8 cellular contexts compared by ENCODE assay signal in genomic region chr4:185204238-185204910, GRCh38. TPM values are rescaled to one million over a fixed set of nuclear protein-coding genes. Genes with fewer than 3 reads are reported as not detected.
DNase-seq lines count a peak whose midpoint lies in the region; FAIRE-seq and TF ChIP-seq lines count a peak whose summit lies in the region.

No MANE protein-coding gene starts in this region.

- H3K9me3 ChIP-seq in H1 (ENCODE audit: insufficient read depth in 2 of 2, low read depth in 1 of 2, low read length in 1 of 2) (no peaks in the 10 kb centered on the region), neuronal stem cell (replicated peaks in 1 of 2; ENCODE audit: control insufficient read depth in 2 of 2, insufficient read depth in 1 of 2, low read depth in 1 of 2, low read length in 2 of 2) (no peaks in the 10 kb centered on the region)

- H3K27ac Mint-ChIP-seq in activated naive CD4-positive, alpha-beta T cell treated with anti-CD3 and anti-CD28 coated beads for 36 hours: peak overlapping the region; percentile 79

- H3K4me2 ChIP-seq in H1 (ENCODE audit: insufficient read depth in 1 of 2, low read depth in 2 of 2, low read length in 2 of 2) (peak overlapping the region; percentile 68 to 77), neuronal stem cell (ENCODE audit: insufficient read depth, low read length, poor library complexity, severe bottlenecking) (peak overlapping the region; percentile 87)

- intact Hi-C loops in activated naive CD4-positive, alpha-beta T cell treated with anti-CD3 and anti-CD28 coated beads for 36 hours (cut with micrococcal nuclease): loop anchor here (1.0 to 10.0 kb wide), 11 partner anchors 34 to 1760 kb away; partner anchors contain the start of genes ACSL1, ANKRD37, CASP3 and CCDC110

- no peak overlapping the region for H3K14ac ChIP-seq in H1 (ENCODE audit: insufficient read length)
- peak overlapping the region; percentile 75 for H3K14ac ChIP-seq in neuronal stem cell (ENCODE audit: low read length)

- no peaks in the 10 kb centered on the region for H3K79me1 ChIP-seq in H1 (ENCODE audit: low read depth, low read length)
- peaks cover 3% of the 10 kb centered on the region for H3K79me1 ChIP-seq in neuronal stem cell (ENCODE audit: low read depth, low read length)

- H4K8ac ChIP-seq in H1 (ENCODE audit: extremely low read depth, insufficient read depth, low read length) (no peak overlapping the region), neuronal stem cell (ENCODE audit: low read depth, low read length) (no peak overlapping the region)

- H4K91ac ChIP-seq in H1 (replicated peaks; ENCODE audit: insufficient read length, low read length) (no peak overlapping the region), neuronal stem cell (ENCODE audit: low read depth, low read length, poor library complexity) (no peak overlapping the region)

- H3K27me3 Mint-ChIP-seq in activated naive CD4-positive, alpha-beta T cell treated with anti-CD3 and anti-CD28 coated beads for 36 hours (ENCODE audit: low read depth): no peaks in the 10 kb centered on the region

- DNase-seq in activated naive CD4-positive, alpha-beta T cell treated with anti-CD3 and anti-CD28 coated beads for 36 hours: peak; percentile 32
- DNase-seq in activated naive CD4-positive, alpha-beta T cell treated with Interleukin-2 at 50 U/mL for 16 hours: no peak
- DNase-seq in OCI-M1 (lab: John Stamatoyannopoulos, UW) (peak; percentile 48), H1 (ENCODE audit: low read depth in 1 of 2, low spot score in 2 of 2) (no peak), neuronal stem cell (ENCODE audit: low spot score) (no peak), GOT3 (lab: John Stamatoyannopoulos, UW) (no peak), NCI-H2107 treated with DMSO at 0.1 percent for 48 hours (lab: John Stamatoyannopoulos, UW; ENCODE audit: unreplicated experiment) (no peak)
- no peak for DNase-seq in activated CD4-positive, alpha-beta T cell treated with anti-CD3 and anti-CD28 coated beads for 1 hour

- peaks cover 7% of the 10 kb centered on the region for H3K36me3 Mint-ChIP-seq in activated naive CD4-positive, alpha-beta T cell treated with anti-CD3 and anti-CD28 coated beads for 36 hours (ENCODE audit: low read depth)

- no peak overlapping the region for H4K5ac ChIP-seq in H1 (ENCODE audit: insufficient read length, low read depth, low read length)

- no peak for TF ChIP-seq POLR2A in H1 (IDR thresholded peaks at IDR 0.05; ENCODE audit: control extremely low read depth in 1 of 2, low read depth in 2 of 2, low read length in 2 of 2)

- 30% methylated on average over 14 of the region's 14 CpGs; no CpG with 5 or more reads in 1 of the 2 experiments for WGBS in H1 (ENCODE audit: extremely low coverage in 1 of 2, insufficient coverage in 1 of 2, insufficient read length in 1 of 2, insufficient replicate concordance in 2 of 2, low coverage in 1 of 2, low lambda C conversion rate in 2 of 2, missing lambda C conversion rate in 1 of 2), 2 experiments
- no CpG with 5 or more reads among the region's 14 CpGs for WGBS in neuronal stem cell (ENCODE audit: extremely low coverage in 2 of 2, insufficient read length in 2 of 2, insufficient replicate concordance in 1 of 2), 2 donors

- H2AFZ ChIP-seq in H1 (ENCODE audit: low read length) (no peak overlapping the region), neuronal stem cell (ENCODE audit: low read length) (peak overlapping the region; percentile 97)

- peak overlapping the region; percentile 96 for H3K4me3 Mint-ChIP-seq in activated naive CD4-positive, alpha-beta T cell treated with anti-CD3 and anti-CD28 coated beads for 36 hours

- H2BK12ac ChIP-seq in H1 (ENCODE audit: low read depth, low read length): no peak overlapping the region
- peak overlapping the region; percentile 63 for H2BK12ac ChIP-seq in neuronal stem cell (ENCODE audit: low read length)

- no peak for TF ChIP-seq CTCF in H1 (IDR thresholded peaks at IDR 0.05; ENCODE audit: control extremely low read depth in 1 of 3, insufficient read depth in 1 of 3, low read depth in 1 of 3, low read length in 3 of 3)

- no peak for TF ChIP-seq RAD21 in H1 (IDR thresholded peaks at IDR 0.05 in 1 of 2, conservative IDR thresholded peaks at IDR 0.05 in 1 of 2; ENCODE audit: low read depth in 2 of 2, low read length in 2 of 2)

- H3K27ac ChIP-seq in H1 (ENCODE audit: low read depth, low read length) (no peak overlapping the region), neuronal stem cell (replicated peaks; ENCODE audit: low read length) (no peak overlapping the region)

- H3K27me3 ChIP-seq in H1 (replicated peaks in 1 of 4; ENCODE audit: control insufficient read depth in 3 of 4, extremely low read depth in 1 of 4, insufficient read depth in 3 of 4, low read length in 3 of 4) (peaks cover 0 to 3% (median 0%) of the 10 kb centered on the region in 4 experiments; a peak in 2 of 7 replicates), neuronal stem cell (ENCODE audit: control insufficient read depth in 3 of 3, insufficient read depth in 3 of 3, low read depth in 1 of 3, low read length in 3 of 3) (no peaks in the 10 kb centered on the region)

- H3K79me2 ChIP-seq in H1 (ENCODE audit: control insufficient read depth in 1 of 2, insufficient read depth in 2 of 2, low read length in 2 of 2): peaks cover 0 to 13% of the 10 kb centered on the region in 2 experiments; a peak in 1 of 4 replicates

- no peak overlapping the region for H2BK5ac ChIP-seq in H1 (ENCODE audit: low read depth, low read length)
- no peak overlapping the region for H2BK5ac ChIP-seq in neuronal stem cell (ENCODE audit: low read length)

- H2AK5ac ChIP-seq in H1 (ENCODE audit: low read depth, low read length) (no peak overlapping the region), neuronal stem cell (ENCODE audit: low read depth, low read length) (no peak overlapping the region)

- H3K9me3 Mint-ChIP-seq in activated naive CD4-positive, alpha-beta T cell treated with anti-CD3 and anti-CD28 coated beads for 36 hours: no peaks in the 10 kb centered on the region

- no peak overlapping the region for H2BK120ac ChIP-seq in H1 (replicated peaks; ENCODE audit: low read depth, low read length)
- peak overlapping the region; percentile 87 for H2BK120ac ChIP-seq in neuronal stem cell (ENCODE audit: low read depth, low read length)

- H3K9ac ChIP-seq in H1 (replicated peaks in 1 of 4; ENCODE audit: extremely low read depth in 1 of 4, low read depth in 3 of 4, low read length in 3 of 4) (peak overlapping the region in 2 of 4 experiments; percentile 45 to 55; a peak in 4 of 7 replicates), neuronal stem cell (ENCODE audit: low read depth, low read length, poor library complexity) (peak overlapping the region; percentile 90)

- FAIRE-seq in H1 (lab: Jason Lieb, UNC): no peak

- H3K18ac ChIP-seq in H1 (ENCODE audit: extremely low read depth, low read length): no peak overlapping the region
- peak overlapping the region; percentile 98 for H3K18ac ChIP-seq in neuronal stem cell (ENCODE audit: low read length)

- POLR2A ChIA-PET in H1 (lab: Charles Lee; ENCODE audit: partially characterized antibody): interaction anchor here (2.0 kb wide), 1 partner anchor 21 kb away, joined by 5 read pairs; no protein-coding TSS in a partner anchor

- peaks cover 36% of the 10 kb centered on the region for H3K4me1 Mint-ChIP-seq in activated naive CD4-positive, alpha-beta T cell treated with anti-CD3 and anti-CD28 coated beads for 36 hours (ENCODE audit: low read depth)

- H2BK15ac ChIP-seq in H1 (ENCODE audit: low read length) (no peak overlapping the region), neuronal stem cell (ENCODE audit: low read length) (no peak overlapping the region)

- H3K23ac ChIP-seq in H1 (ENCODE audit: insufficient read length): no peak overlapping the region
- H3K23ac ChIP-seq in neuronal stem cell (ENCODE audit: low read depth, low read length, poor library complexity): peak overlapping the region; percentile 85

- H2BK20ac ChIP-seq in H1 (ENCODE audit: low read length): no peak overlapping the region

- peaks cover 0 to 10% (median 6%) of the 10 kb centered on the region in 4 experiments; a peak in 4 of 7 replicates for H3K4me1 ChIP-seq in H1 (replicated peaks in 1 of 4; ENCODE audit: control insufficient read depth in 3 of 4, insufficient read depth in 4 of 4, low read length in 3 of 4)
- H3K4me1 ChIP-seq in neuronal stem cell (ENCODE audit: control insufficient read depth in 2 of 2, insufficient read depth in 1 of 2, low read depth in 1 of 2, low read length in 2 of 2): peaks cover 10 to 12% of the 10 kb centered on the region in 2 donors

- peaks cover 6% of the 10 kb centered on the region; the same call in 1 of the 2 replicates for H3K23me2 ChIP-seq in H1 (ENCODE audit: low read depth, low read length)

- H3K4me3 ChIP-seq in H1 (ENCODE audit: extremely low read depth in 1 of 4, insufficient read depth in 2 of 4, low read depth in 3 of 4, low read length in 4 of 4) (peak overlapping the region; percentile 60 to 85 (median 62)), neuronal stem cell (ENCODE audit: low read length in 2 of 2) (peak overlapping the region; percentile 62 to 93)

- H3K36me3 ChIP-seq in H1 (ENCODE audit: control insufficient read depth in 2 of 4, insufficient read depth in 4 of 4, low read length in 3 of 4): no peaks in the 10 kb centered on the region
- H3K36me3 ChIP-seq in neuronal stem cell (replicated peaks in 1 of 2; ENCODE audit: control insufficient read depth in 2 of 2, insufficient read depth in 2 of 2, low read length in 2 of 2): peaks cover 0 to 14% of the 10 kb centered on the region in 2 donors

- H4K20me1 ChIP-seq in H1 (replicated peaks in 1 of 2; ENCODE audit: control insufficient read depth in 1 of 2, insufficient read depth in 2 of 2, low read length in 2 of 2): no peaks in the 10 kb centered on the region

- CTCF ChIA-PET in activated naive CD4-positive, alpha-beta T cell treated with anti-CD3 and anti-CD28 coated beads for 36 hours (lab: Charles Lee): interaction anchor here (0.7 to 1.0 kb wide), 3 partner anchors 55 to 281 kb away, joined by 3 to 4 read pairs (median 3); no protein-coding TSS in a partner anchor
- CTCF ChIA-PET in H1 (lab: Charles Lee; ENCODE audit: partially characterized antibody): interaction anchor here (0.6 to 1.5 kb wide), 3 partner anchors 20 to 102 kb away, joined by 3 to 6 read pairs (median 3); no protein-coding TSS in a partner anchor

- H3K56ac ChIP-seq in H1 (replicated peaks; ENCODE audit: insufficient read length, low read depth, low read length): no peak overlapping the region

- no peak for TF ChIP-seq EP300 in H1 (IDR thresholded peaks at IDR 0.05; ENCODE audit: borderline replicate concordance in 1 of 2, low read depth in 2 of 2, low read length in 2 of 2)

- H3K4ac ChIP-seq in H1 (replicated peaks; ENCODE audit: insufficient read length, low read depth, low read length) (no peak overlapping the region), neuronal stem cell (ENCODE audit: low read length) (no peak overlapping the region)

RNA-seq across cellular contexts. Expression of gene CFAP97, which starts 0.6 kb away (rescaled TPM):
- 10 to 100 TPM; 38.4 to 43.6 TPM for total RNA-seq in activated naive CD4-positive, alpha-beta T cell treated with anti-CD3 and anti-CD28 coated beads for 36 hours
- total RNA-seq in H1 (2021; fragmentation: NEBNext Ultra II Directional; extraction: Animal tissue kit (Norgen Biotek cat#: 25700)): 35.6 and 40.4 TPM in 2 replicates
- polyA plus RNA-seq in H1 (2011; rRNA removed): 5.0 and 9.2 TPM in 2 replicates
- polyA plus RNA-seq in H1 (2011; cell fraction: cytosol; rRNA removed): 10.9 TPM
- polyA plus RNA-seq in H1 (2011; cell fraction: nucleus; rRNA removed): 12.9 TPM
- 8.7 to 19.8 TPM (median 12.8 TPM) in 4 replicates for polyA plus RNA-seq in H1 (2012, experiment 1 of 2)
- polyA plus RNA-seq in H1 (2012, experiment 2 of 2): 0.96 TPM
- 41.5 TPM for polyA plus RNA-seq in H1 (2013, experiment 1 of 2)
- 37.4 TPM for polyA plus RNA-seq in H1 (2013, experiment 2 of 2)
- polyA minus RNA-seq in H1 (2011; rRNA and poly(A)+ RNA removed): 20.5 and 36.5 TPM in 2 replicates
- polyA minus RNA-seq in H1 (2011; cell fraction: cytosol; rRNA and poly(A)+ RNA removed): 12.0 TPM
- 44.3 TPM for polyA minus RNA-seq in H1 (2011; cell fraction: nucleus; rRNA and poly(A)+ RNA removed)
- 47.3 TPM for polyA plus RNA-seq in neuronal stem cell (2013, experiment 1 of 2)
- polyA plus RNA-seq in neuronal stem cell (2013, experiment 2 of 2): 51.5 TPM

RNA-seq across cellular contexts. Expression of gene SNX25, which starts 5.0 kb away (rescaled TPM):
- 10 to 100 TPM; 11.0 to 14.6 TPM for total RNA-seq in activated naive CD4-positive, alpha-beta T cell treated with anti-CD3 and anti-CD28 coated beads for 36 hours
- total RNA-seq in H1 (2021; fragmentation: NEBNext Ultra II Directional; extraction: Animal tissue kit (Norgen Biotek cat#: 25700)): 16.1 and 19.9 TPM in 2 replicates
- polyA plus RNA-seq in H1 (2011; rRNA removed): 4.6 and 5.4 TPM in 2 replicates
- polyA plus RNA-seq in H1 (2011; cell fraction: cytosol; rRNA removed): 7.0 TPM
- polyA plus RNA-seq in H1 (2011; cell fraction: nucleus; rRNA removed): 12.6 TPM
- polyA plus RNA-seq in H1 (2012, experiment 1 of 2): 7.7 to 15.2 TPM (median 9.6 TPM) in 4 replicates
- polyA plus RNA-seq in H1 (2012, experiment 2 of 2): 0.91 TPM
- 9.7 TPM for polyA plus RNA-seq in H1 (2013, experiment 1 of 2)
- polyA plus RNA-seq in H1 (2013, experiment 2 of 2): 10.5 TPM
- 50.2 and 60.9 TPM in 2 replicates for polyA minus RNA-seq in H1 (2011; rRNA and poly(A)+ RNA removed)
- 15.8 TPM for polyA minus RNA-seq in H1 (2011; cell fraction: cytosol; rRNA and poly(A)+ RNA removed)
- 32.9 TPM for polyA minus RNA-seq in H1 (2011; cell fraction: nucleus; rRNA and poly(A)+ RNA removed)
- polyA plus RNA-seq in neuronal stem cell (2013, experiment 1 of 2): 19.4 TPM
- 19.6 TPM for polyA plus RNA-seq in neuronal stem cell (2013, experiment 2 of 2)

Comparison
In these comparisons a context has a peak if more than half of its experiments do, and no peak if none do; other contexts are left out.
1. DNase-seq: peak in activated naive CD4-positive, alpha-beta T cell treated with anti-CD3 and anti-CD28 coated beads for 36 hours (single experiment) and OCI-M1 (single experiment); none in activated naive CD4-positive, alpha-beta T cell treated with Interleukin-2 at 50 U/mL for 16 hours (single experiment), H1 (0 of 2), neuronal stem cell (single experiment), GOT3 (single experiment), NCI-H2107 treated with DMSO at 0.1 percent for 48 hours (single experiment) and activated CD4-positive, alpha-beta T cell treated with anti-CD3 and anti-CD28 coated beads for 1 hour (single experiment).